26 cellular contexts compared by ENCODE assay signal in the genomic region with DNA sequence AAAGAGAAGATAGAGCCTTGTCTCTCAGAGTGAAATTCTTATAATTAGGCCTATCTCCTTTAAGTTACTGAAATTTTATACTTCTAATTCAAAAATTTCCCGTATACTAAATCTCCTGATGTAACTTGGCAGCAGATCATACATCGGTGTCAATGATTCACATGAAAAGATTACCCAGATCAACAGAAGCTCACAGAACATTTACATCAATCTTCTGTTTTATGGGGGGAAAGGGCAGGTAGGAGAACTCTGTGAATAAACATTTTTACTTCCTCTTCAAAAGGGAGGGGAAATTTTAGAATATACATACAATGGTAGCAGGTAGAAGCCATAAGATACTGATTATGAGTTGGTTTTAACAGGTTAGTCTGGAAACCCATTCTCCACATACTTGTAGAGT. TPM values are rescaled to one million over a fixed set of nuclear protein-coding genes. Genes with fewer than 3 reads are reported as not detected.
"Had no signal": no experiment of that assay in that cellular context is flagged by ENCODE, and none has a peak within 500 bp of the region (broad histone marks: within the 10 kb centered on the region; RNA-seq: fewer than 3 reads in every experiment).

No MANE protein-coding gene starts in this region.

- H3K4me1 ChIP-seq: foreskin keratinocyte, gastroesophageal sphincter, heart right ventricle, lower lobe of right lung, prostate gland, right atrium auricular region, tibial nerve, upper lobe of right lung, uterus had no signal

- H3K27me3 ChIP-seq: foreskin keratinocyte, gastroesophageal sphincter, heart right ventricle, neural progenitor cell, right atrium auricular region, tibial nerve, upper lobe of right lung, uterus had no signal

- H3K4me1 Mint-ChIP-seq: endodermal cell; naive B cell; neural progenitor cell; stimulated activated memory B cell treated with anti-CD40 and anti-IgM and Interleukin-4, amounts not matched to agents 10 μg/mL and 1 μg/mL and 100 μg/mL, for 72 hours had no signal

- H3K9me3 ChIP-seq: gastroesophageal sphincter, lower lobe of right lung, prostate gland, right atrium auricular region, thoracic aorta, tibial nerve, upper lobe of right lung, uterus had no signal

- H3K27ac ChIP-seq: epithelial cell of prostate, foreskin keratinocyte, gastroesophageal sphincter, heart right ventricle, lower lobe of right lung, neural progenitor cell, prostate gland, right atrium auricular region, thoracic aorta, tibial nerve, upper lobe of right lung, uterus had no signal

- H3K36me3 ChIP-seq: uterus had no signal

- H3K9ac ChIP-seq: neural progenitor cell had no signal

- DNase-seq: effector CD8-positive, alpha-beta T cell; endodermal cell; foreskin keratinocyte; glutamatergic neuron; heart right ventricle; hippocampal formation; left ventricle myocardium superior; lower lobe of right lung; naive B cell; stimulated activated CD4-positive, alpha-beta T cell treated with anti-CD3 and anti-CD28 coated beads, Interleukin-2, amount 100 ng/mL, for 24 hours; stimulated activated CD4-positive, alpha-beta T cell treated with anti-CD3 and anti-CD28 coated beads, Interleukin-4, amount 100 ng/mL, for 24 hours; stimulated activated naive CD8-positive, alpha-beta T cell treated with anti-CD3 and anti-CD28 coated beads, Interleukin-15, Interleukin-2, amounts not matched to agents 100 U/mL and 50 U/mL, for 24 hours; upper lobe of right lung; uterus had no signal

- H3K4me3 Mint-ChIP-seq: dendritic cell treated with granulocyte-macrophage colony-stimulating factor and Interleukin-4, amounts not matched to agents 40 ng/mL and 50 ng/mL, for 4 days; endodermal cell; naive B cell; natural killer cell treated with Interleukin-12 subunit alpha and Interleukin-12 subunit beta and Interleukin-15 and Interleukin-18, amount 100 ng/mL, for 72 hours; neural progenitor cell; stimulated activated memory B cell treated with anti-CD40 and anti-IgM and Interleukin-4, amounts not matched to agents 10 μg/mL and 1 μg/mL and 100 μg/mL, for 72 hours had no signal

- H3K9me3 Mint-ChIP-seq: dendritic cell treated with granulocyte-macrophage colony-stimulating factor and Interleukin-4, amounts not matched to agents 40 ng/mL and 50 ng/mL, for 4 days; endodermal cell; naive B cell; natural killer cell treated with Interleukin-12 subunit alpha and Interleukin-12 subunit beta and Interleukin-15 and Interleukin-18, amount 100 ng/mL, for 72 hours; neural progenitor cell had no signal

- H3K27me3 Mint-ChIP-seq: dendritic cell treated with granulocyte-macrophage colony-stimulating factor and Interleukin-4, amounts not matched to agents 40 ng/mL and 50 ng/mL, for 4 days; naive B cell; natural killer cell treated with Interleukin-12 subunit alpha and Interleukin-12 subunit beta and Interleukin-15 and Interleukin-18, amount 100 ng/mL, for 72 hours; stimulated activated memory B cell treated with anti-CD40 and anti-IgM and Interleukin-4, amounts not matched to agents 10 μg/mL and 1 μg/mL and 100 μg/mL, for 72 hours had no signal

- H3K27ac Mint-ChIP-seq: dendritic cell treated with granulocyte-macrophage colony-stimulating factor and Interleukin-4, amounts not matched to agents 40 ng/mL and 50 ng/mL, for 4 days; endodermal cell; naive B cell; natural killer cell treated with Interleukin-12 subunit alpha and Interleukin-12 subunit beta and Interleukin-15 and Interleukin-18, amount 100 ng/mL, for 72 hours; neural progenitor cell; stimulated activated memory B cell treated with anti-CD40 and anti-IgM and Interleukin-4, amounts not matched to agents 10 μg/mL and 1 μg/mL and 100 μg/mL, for 72 hours had no signal

- H3K4me3 ChIP-seq: gastroesophageal sphincter, heart right ventricle, lower lobe of right lung, neural progenitor cell, prostate gland, right atrium auricular region, thoracic aorta, tibial nerve, upper lobe of right lung, uterus had no signal

RNA-seq across cellular contexts. Expression of a gene that starts 55.4 kb away (rescaled TPM):
- total RNA-seq: fibroblast of lung; heart right ventricle; left ventricle myocardium superior; mesenteric fat pad; natural killer cell treated with Interleukin-12 subunit alpha and Interleukin-12 subunit beta and Interleukin-15 and Interleukin-18, amount 100 ng/mL, for 72 hours; right atrium auricular region; thoracic aorta had no signal
